8 cellular contexts compared by ENCODE assay signal in the genomic region with DNA sequence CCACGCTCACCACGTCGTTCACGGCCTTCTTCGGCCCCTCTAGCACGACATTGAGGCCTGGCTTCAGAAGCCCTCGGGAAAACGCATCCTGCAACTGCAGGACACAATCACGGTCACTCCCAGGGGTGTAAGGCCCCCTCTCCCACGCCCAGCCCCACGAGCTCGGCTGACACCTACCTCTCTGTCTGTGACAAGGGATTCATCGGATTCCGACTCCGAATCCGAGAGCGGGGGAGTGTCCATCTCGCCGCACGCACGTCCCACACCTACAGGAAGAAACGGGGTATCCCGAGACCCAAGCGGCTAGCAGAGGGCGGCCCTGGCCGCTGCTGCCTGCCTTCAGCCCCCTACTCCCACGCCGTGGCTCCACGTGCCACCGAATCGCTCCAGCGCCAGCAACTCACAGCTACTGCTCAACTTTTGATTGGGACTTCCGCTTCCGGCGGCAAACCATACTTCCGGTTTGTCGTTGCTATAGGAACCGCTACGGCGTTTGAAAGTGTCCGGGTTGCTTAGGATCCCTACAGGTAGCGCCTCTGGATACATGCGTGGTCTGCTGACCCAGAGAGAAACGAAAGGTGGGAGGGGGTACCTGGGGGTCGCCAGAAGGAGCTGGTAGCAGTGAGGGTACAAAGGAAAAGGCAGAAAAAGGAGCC. TPM values are rescaled to one million over a fixed set of nuclear protein-coding genes. Genes with fewer than 3 reads are reported as not detected.
DNase-seq lines count a peak whose midpoint lies in the region; ATAC-seq, FAIRE-seq and TF ChIP-seq lines count a peak whose summit lies in the region.

A gene (plus strand): TSS at position 455 of the 656 bp plus-strand sequence. CDS start 424 bp downstream, outside the sequence.
A gene with protein sequence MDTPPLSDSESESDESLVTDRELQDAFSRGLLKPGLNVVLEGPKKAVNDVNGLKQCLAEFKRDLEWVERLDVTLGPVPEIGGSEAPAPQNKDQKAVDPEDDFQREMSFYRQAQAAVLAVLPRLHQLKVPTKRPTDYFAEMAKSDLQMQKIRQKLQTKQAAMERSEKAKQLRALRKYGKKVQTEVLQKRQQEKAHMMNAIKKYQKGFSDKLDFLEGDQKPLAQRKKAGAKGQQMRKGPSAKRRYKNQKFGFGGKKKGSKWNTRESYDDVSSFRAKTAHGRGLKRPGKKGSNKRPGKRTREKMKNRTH (minus strand): TSS at position 415 of the 656 bp plus-strand sequence. CDS start 172 bp downstream, at position 243.

- no peaks in the 10 kb centered on the region for H3K9me3 ChIP-seq in cardiac muscle cell (ENCODE audit: low read depth)
- no peaks in the 10 kb centered on the region for H3K9me3 ChIP-seq in pancreas
- no peaks in the 10 kb centered on the region for H3K9me3 ChIP-seq in tibial artery

- DNase-seq in GM12864 (ENCODE audit: low read depth): peak; percentile 91
- DNase-seq in NCI-H1105 (lab: John Stamatoyannopoulos, UW): peak; percentile 86
- DNase-seq in cardiac muscle cell (ENCODE audit: low read depth in 1 of 2, low spot score in 1 of 2): peak; percentile 94 to 96
- DNase-seq in pancreas: peak; percentile 81 to 94 (median 90)
- DNase-seq in tibial artery: peak; percentile 89 to 94

- ATAC-seq in HG02678 (IDR thresholded peaks at IDR 0.05; ENCODE audit: unreplicated experiment): peak; percentile 96
- peak; percentile 96 for ATAC-seq in SK-N-SH treated with all-trans-retinoic acid at 6 μM for 48 hours
- ATAC-seq in pancreas: peak; percentile 93 to 98 (median 96)

- peaks cover 41% of the 10 kb centered on the region for H3K4me1 Mint-ChIP-seq in activated naive CD8-positive, alpha-beta T cell (ENCODE audit: low read depth)

- 0 to 1% methylated on average over 45 of the region's 45 CpGs for WGBS in pancreas, 2 donors

- H3K27me3 ChIP-seq in cardiac muscle cell: peaks cover 6% of the 10 kb centered on the region
- H3K27me3 ChIP-seq in pancreas: no peaks in the 10 kb centered on the region
- peaks cover 0 to 10% of the 10 kb centered on the region in 2 donors for H3K27me3 ChIP-seq in tibial artery

- H3K27me3 Mint-ChIP-seq in activated naive CD8-positive, alpha-beta T cell: peaks cover 9% of the 10 kb centered on the region

- intact Hi-C loops in pancreas (cut with DNase I) (no loop called here), tibial artery (cut with DNase I; ENCODE audit: low total_unique reads) (loop anchor here (10.0 kb wide), 1 partner anchor 193 kb away; a partner anchor contains a TSS)

- no peaks in the 10 kb centered on the region for H3K9me3 Mint-ChIP-seq in activated naive CD8-positive, alpha-beta T cell (ENCODE audit: low read depth)

- no peak for FAIRE-seq in pancreas (lab: Jason Lieb, UNC)

- H3K27ac Mint-ChIP-seq in activated naive CD8-positive, alpha-beta T cell: peak within 1 kb of the TSS; percentile 97

- H3K4me1 ChIP-seq in cardiac muscle cell (ENCODE audit: low read depth): peaks cover 6% of the 10 kb centered on the region
- H3K4me1 ChIP-seq in pancreas: peaks cover 0 to 8% (median 0%) of the 10 kb centered on the region in 3 donors
- peaks cover 0 to 20% (median 10%) of the 10 kb centered on the region in 4 donors for H3K4me1 ChIP-seq in tibial artery

- TF ChIP-seq CTCF in GM12864 (IDR thresholded peaks at IDR 0.05; ENCODE audit: low read depth, low read length, missing control alignments) (no peak), cardiac muscle cell (IDR thresholded peaks at IDR 0.05; ENCODE audit: low read depth, low read length) (no peak), pancreas (IDR thresholded peaks at IDR 0.05) (no peak), tibial artery (IDR thresholded peaks at IDR 0.05) (no peak)

- H3K4me3 ChIP-seq in GM12864 (ENCODE audit: low read depth, low read length): peak within 1 kb of the TSS; percentile 82
- H3K4me3 ChIP-seq in cardiac muscle cell: peak within 1 kb of the TSS; percentile 89
- H3K4me3 ChIP-seq in pancreas: peak within 1 kb of the TSS; percentile 50 to 96 (median 90)
- peak within 1 kb of the TSS; percentile 67 to 95 for H3K4me3 ChIP-seq in tibial artery

- H3K27ac ChIP-seq in cardiac muscle cell: peak within 1 kb of the TSS; percentile 50
- H3K27ac ChIP-seq in pancreas: peak within 1 kb of the TSS in 1 of 4 donors; percentile 19
- peak within 1 kb of the TSS; percentile 59 to 70 for H3K27ac ChIP-seq in tibial artery

- H3K36me3 Mint-ChIP-seq in activated naive CD8-positive, alpha-beta T cell: peaks cover 14% of the 10 kb centered on the region

- H3K36me3 ChIP-seq in cardiac muscle cell: peaks cover 17% of the 10 kb centered on the region
- peaks cover 0 to 18% (median 9%) of the 10 kb centered on the region in 3 donors for H3K36me3 ChIP-seq in pancreas
- peaks cover 9 to 34% (median 30%) of the 10 kb centered on the region in 3 donors for H3K36me3 ChIP-seq in tibial artery

- H3K4me3 Mint-ChIP-seq in activated naive CD8-positive, alpha-beta T cell: peak within 1 kb of the TSS; percentile 99

TF ChIP-seq in SK-N-SH treated with all-trans-retinoic acid at 6 μM for 48 hours, 23 proteins besides CTCF, POLR2A, EP300 and RAD21:
- TF ChIP-seq ESRRG (CRISPR knock-in tag; IDR thresholded peaks at IDR 0.05) (no peak), ZFP30 (CRISPR knock-in tag; IDR thresholded peaks at IDR 0.05) (no peak), CSDC2 (CRISPR knock-in tag; IDR thresholded peaks at IDR 0.05) (no peak), ZNF8 (CRISPR knock-in tag; IDR thresholded peaks at IDR 0.05) (no peak), PPARA (CRISPR knock-in tag; IDR thresholded peaks at IDR 0.05; ENCODE audit: borderline replicate concordance) (no peak), RARB (CRISPR knock-in tag; IDR thresholded peaks at IDR 0.05) (no peak), TOX (CRISPR knock-in tag; IDR thresholded peaks at IDR 0.05; ENCODE audit: borderline replicate concordance) (no peak)
- TF ChIP-seq, protein P1, sequence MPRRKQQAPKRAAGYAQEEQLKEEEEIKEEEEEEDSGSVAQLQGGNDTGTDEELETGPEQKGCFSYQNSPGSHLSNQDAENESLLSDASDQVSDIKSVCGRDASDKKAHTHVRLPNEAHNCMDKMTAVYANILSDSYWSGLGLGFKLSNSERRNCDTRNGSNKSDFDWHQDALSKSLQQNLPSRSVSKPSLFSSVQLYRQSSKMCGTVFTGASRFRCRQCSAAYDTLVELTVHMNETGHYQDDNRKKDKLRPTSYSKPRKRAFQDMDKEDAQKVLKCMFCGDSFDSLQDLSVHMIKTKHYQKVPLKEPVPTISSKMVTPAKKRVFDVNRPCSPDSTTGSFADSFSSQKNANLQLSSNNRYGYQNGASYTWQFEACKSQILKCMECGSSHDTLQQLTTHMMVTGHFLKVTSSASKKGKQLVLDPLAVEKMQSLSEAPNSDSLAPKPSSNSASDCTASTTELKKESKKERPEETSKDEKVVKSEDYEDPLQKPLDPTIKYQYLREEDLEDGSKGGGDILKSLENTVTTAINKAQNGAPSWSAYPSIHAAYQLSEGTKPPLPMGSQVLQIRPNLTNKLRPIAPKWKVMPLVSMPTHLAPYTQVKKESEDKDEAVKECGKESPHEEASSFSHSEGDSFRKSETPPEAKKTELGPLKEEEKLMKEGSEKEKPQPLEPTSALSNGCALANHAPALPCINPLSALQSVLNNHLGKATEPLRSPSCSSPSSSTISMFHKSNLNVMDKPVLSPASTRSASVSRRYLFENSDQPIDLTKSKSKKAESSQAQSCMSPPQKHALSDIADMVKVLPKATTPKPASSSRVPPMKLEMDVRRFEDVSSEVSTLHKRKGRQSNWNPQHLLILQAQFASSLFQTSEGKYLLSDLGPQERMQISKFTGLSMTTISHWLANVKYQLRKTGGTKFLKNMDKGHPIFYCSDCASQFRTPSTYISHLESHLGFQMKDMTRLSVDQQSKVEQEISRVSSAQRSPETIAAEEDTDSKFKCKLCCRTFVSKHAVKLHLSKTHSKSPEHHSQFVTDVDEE (CRISPR knock-in tag; IDR thresholded peaks at IDR 0.05): no peak
- TF ChIP-seq, protein P2, sequence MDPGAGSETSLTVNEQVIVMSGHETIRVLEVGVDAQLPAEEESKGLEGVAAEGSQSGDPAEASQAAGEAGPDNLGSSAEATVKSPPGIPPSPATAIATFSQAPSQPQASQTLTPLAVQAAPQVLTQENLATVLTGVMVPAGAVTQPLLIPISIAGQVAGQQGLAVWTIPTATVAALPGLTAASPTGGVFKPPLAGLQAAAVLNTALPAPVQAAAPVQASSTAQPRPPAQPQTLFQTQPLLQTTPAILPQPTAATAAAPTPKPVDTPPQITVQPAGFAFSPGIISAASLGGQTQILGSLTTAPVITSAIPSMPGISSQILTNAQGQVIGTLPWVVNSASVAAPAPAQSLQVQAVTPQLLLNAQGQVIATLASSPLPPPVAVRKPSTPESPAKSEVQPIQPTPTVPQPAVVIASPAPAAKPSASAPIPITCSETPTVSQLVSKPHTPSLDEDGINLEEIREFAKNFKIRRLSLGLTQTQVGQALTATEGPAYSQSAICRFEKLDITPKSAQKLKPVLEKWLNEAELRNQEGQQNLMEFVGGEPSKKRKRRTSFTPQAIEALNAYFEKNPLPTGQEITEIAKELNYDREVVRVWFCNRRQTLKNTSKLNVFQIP (CRISPR knock-in tag; IDR thresholded peaks at IDR 0.05; ENCODE audit: borderline replicate concordance, low read depth): no peak
- TF ChIP-seq, protein P3, sequence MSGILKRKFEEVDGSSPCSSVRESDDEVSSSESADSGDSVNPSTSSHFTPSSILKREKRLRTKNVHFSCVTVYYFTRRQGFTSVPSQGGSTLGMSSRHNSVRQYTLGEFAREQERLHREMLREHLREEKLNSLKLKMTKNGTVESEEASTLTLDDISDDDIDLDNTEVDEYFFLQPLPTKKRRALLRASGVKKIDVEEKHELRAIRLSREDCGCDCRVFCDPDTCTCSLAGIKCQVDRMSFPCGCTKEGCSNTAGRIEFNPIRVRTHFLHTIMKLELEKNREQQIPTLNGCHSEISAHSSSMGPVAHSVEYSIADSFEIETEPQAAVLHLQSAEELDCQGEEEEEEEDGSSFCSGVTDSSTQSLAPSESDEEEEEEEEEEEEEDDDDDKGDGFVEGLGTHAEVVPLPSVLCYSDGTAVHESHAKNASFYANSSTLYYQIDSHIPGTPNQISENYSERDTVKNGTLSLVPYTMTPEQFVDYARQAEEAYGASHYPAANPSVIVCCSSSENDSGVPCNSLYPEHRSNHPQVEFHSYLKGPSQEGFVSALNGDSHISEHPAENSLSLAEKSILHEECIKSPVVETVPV (CRISPR knock-in tag; IDR thresholded peaks at IDR 0.05): no peak

RNA-seq across cellular contexts. Expression of the first gene that starts in this region (rescaled TPM):
- total RNA-seq in cardiac muscle cell (0.11 TPM in 1 of 2 replicates, not detected in the other), pancreas (under 1 TPM; 0.14 to 0.47 (median 0.21) TPM)
- polyA plus RNA-seq in cardiac muscle cell (0.09 and 0.72 TPM in 2 replicates), pancreas (under 1 TPM; 0.14 to 0.61 TPM)

RNA-seq across cellular contexts. Expression of the second gene that starts in this region (rescaled TPM):
- total RNA-seq in cardiac muscle cell: 48.2 and 62.5 TPM in 2 replicates
- polyA plus RNA-seq in cardiac muscle cell: 60.0 and 65.0 TPM in 2 replicates
- total RNA-seq in pancreas: 10 to 100 TPM; 13.2 to 29.5 (median 22.8) TPM
- 10 to 100 TPM; 23.4 to 47.1 TPM for polyA plus RNA-seq in pancreas
